In genomic region chr18:74950479-74950878, GRCh38 we compare ENCODE assay signal across 1 cellular context.
TF ChIP-seq lines count a peak whose summit lies in the region.

No MANE protein-coding gene starts in this region.

TF ChIP-seq in A549, 52 proteins besides CTCF, POLR2A, EP300 and RAD21 (continued from another document):
- TF ChIP-seq REST (IDR thresholded peaks at IDR 0.05): no peak
TF ChIP-seq in A549: peak in this region for 0.
